In the genomic region with DNA sequence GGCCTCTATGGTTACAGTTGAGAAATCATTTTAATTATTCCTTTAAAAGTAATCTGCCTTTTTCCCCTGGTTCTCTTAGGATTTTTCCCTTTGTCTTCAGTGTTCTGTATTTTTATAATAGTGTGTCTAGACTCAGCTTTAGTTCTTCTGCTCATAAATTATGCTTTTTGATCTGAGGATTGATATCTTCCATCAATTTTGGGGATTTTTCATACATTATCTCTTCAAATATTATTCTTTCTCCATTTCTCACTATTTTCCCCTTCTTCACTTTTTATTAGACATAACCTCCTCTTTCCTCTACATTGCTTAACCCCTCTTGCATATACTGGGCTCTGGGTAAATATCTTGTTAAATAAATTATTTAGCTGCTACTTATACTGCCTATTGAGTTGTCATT, we compare ENCODE assay signal across 30 cellular contexts.
"Had no signal": no experiment of that assay in that cellular context is flagged by ENCODE, and none has a peak within 500 bp of the region (broad histone marks: within the 10 kb centered on the region; RNA-seq: fewer than 3 reads in every experiment).

No MANE protein-coding gene starts in this region.

- H3K4me1 Mint-ChIP-seq: naive thymus-derived CD8-positive, alpha-beta T cell; nephron progenitor cell; neural crest cell had no signal

- ATAC-seq: naive thymus-derived CD8-positive, alpha-beta T cell; natural killer cell treated with Interleukin-12 subunit alpha and Interleukin-12 subunit beta and Interleukin-15 and Interleukin-18, amount 100 ng/mL, for 72 hours; psoas muscle; right cardiac atrium; stimulated activated effector memory CD8-positive, alpha-beta T cell treated with anti-CD3 and anti-CD28 coated beads, Interleukin-12 subunit alpha, Interleukin-12 subunit beta, amount 100 ng/mL, for 72 hours; stimulated activated naive B cell treated with anti-CD40 and anti-IgM and Interleukin-4, amounts not matched to agents 10 μg/mL and 1 μg/mL and 100 μg/mL, for 72 hours had no signal

- H3K9me3 Mint-ChIP-seq: naive thymus-derived CD8-positive, alpha-beta T cell; natural killer cell treated with Interleukin-12 subunit alpha and Interleukin-12 subunit beta and Interleukin-15 and Interleukin-18, amount 100 ng/mL, for 72 hours; nephron progenitor cell; neural crest cell; stimulated activated effector memory CD8-positive, alpha-beta T cell treated with anti-CD3 and anti-CD28 coated beads, Interleukin-12 subunit alpha, Interleukin-12 subunit beta, amount 100 ng/mL, for 72 hours; stimulated activated naive B cell treated with anti-CD40 and anti-IgM and Interleukin-4, amounts not matched to agents 10 μg/mL and 1 μg/mL and 100 μg/mL, for 72 hours; stimulated activated naive CD8-positive, alpha-beta T cell treated with anti-CD3 and anti-CD28 coated beads, Interleukin-15, Interleukin-2, amounts not matched to agents 100 ng/mL and 50 ng/mL, for 24 hours had no signal

- H3K27me3 Mint-ChIP-seq: naive thymus-derived CD8-positive, alpha-beta T cell; natural killer cell treated with Interleukin-12 subunit alpha and Interleukin-12 subunit beta and Interleukin-15 and Interleukin-18, amount 100 ng/mL, for 72 hours; progenitor cell of endocrine pancreas; stimulated activated naive B cell treated with anti-CD40 and anti-IgM and Interleukin-4, amounts not matched to agents 10 μg/mL and 1 μg/mL and 100 μg/mL, for 72 hours; stimulated activated naive CD8-positive, alpha-beta T cell treated with anti-CD3 and anti-CD28 coated beads, Interleukin-15, Interleukin-2, amounts not matched to agents 100 ng/mL and 50 ng/mL, for 24 hours had no signal

- H3K27ac Mint-ChIP-seq: nephron progenitor cell; stimulated activated effector memory CD8-positive, alpha-beta T cell treated with anti-CD3 and anti-CD28 coated beads, Interleukin-12 subunit alpha, Interleukin-12 subunit beta, amount 100 ng/mL, for 72 hours; stimulated activated naive B cell treated with anti-CD40 and anti-IgM and Interleukin-4, amounts not matched to agents 10 μg/mL and 1 μg/mL and 100 μg/mL, for 72 hours; stimulated activated naive CD8-positive, alpha-beta T cell treated with anti-CD3 and anti-CD28 coated beads, Interleukin-15, Interleukin-2, amounts not matched to agents 100 ng/mL and 50 ng/mL, for 24 hours had no signal

- DNase-seq: naive thymus-derived CD8-positive, alpha-beta T cell; nephron progenitor cell; nucleus accumbens; ovary; posterior cingulate gyrus; psoas muscle; right cardiac atrium; right lobe of liver; sigmoid colon; small intestine; stimulated activated CD4-positive, alpha-beta T cell treated with anti-CD3 and anti-CD28 coated beads, Interleukin-15, amount 100 ng/mL, for 24 hours; stimulated activated CD4-positive, alpha-beta T cell treated with anti-CD3 and anti-CD28 coated beads, Interleukin-2, amount 100 ng/mL, for 24 hours; stimulated activated CD4-positive, alpha-beta T cell treated with anti-CD3 and anti-CD28 coated beads, Interleukin-2, amount 100 ng/mL, for 48 hours; stimulated activated CD4-positive, alpha-beta T cell treated with anti-CD3 and anti-CD28 coated beads, Interleukin-4, amount 100 ng/mL, for 24 hours; stimulated activated naive B cell treated with anti-CD40 and anti-IgM and Interleukin-4, amounts not matched to agents 10 μg/mL and 1 μg/mL and 100 μg/mL, for 72 hours; stimulated activated naive CD4-positive, alpha-beta T cell treated with Interleukin-2 at 50 U/mL for 16 hours; stomach; thyroid gland; trophoblast cell; upper lobe of left lung had no signal

- H3K27ac ChIP-seq: neutrophil, ovary, parathyroid adenoma, psoas muscle, right lobe of liver, sigmoid colon, thoracic aorta, thyroid gland, tibial nerve, upper lobe of left lung, vagina had no signal

- H3K4me3 Mint-ChIP-seq: naive thymus-derived CD8-positive, alpha-beta T cell; natural killer cell treated with Interleukin-12 subunit alpha and Interleukin-12 subunit beta and Interleukin-15 and Interleukin-18, amount 100 ng/mL, for 72 hours; nephron progenitor cell; neural crest cell; stimulated activated effector memory CD8-positive, alpha-beta T cell treated with anti-CD3 and anti-CD28 coated beads, Interleukin-12 subunit alpha, Interleukin-12 subunit beta, amount 100 ng/mL, for 72 hours; stimulated activated naive B cell treated with anti-CD40 and anti-IgM and Interleukin-4, amounts not matched to agents 10 μg/mL and 1 μg/mL and 100 μg/mL, for 72 hours; stimulated activated naive CD8-positive, alpha-beta T cell treated with anti-CD3 and anti-CD28 coated beads, Interleukin-15, Interleukin-2, amounts not matched to agents 100 ng/mL and 50 ng/mL, for 24 hours had no signal
